Comparison of ENCODE assay signal across 8 cellular contexts in genomic region chr13:28533049-28533436, GRCh38. TPM values are rescaled to one million over a fixed set of nuclear protein-coding genes. Genes with fewer than 3 reads are reported as not detected.
DNase-seq lines count a peak whose midpoint lies in the region; ATAC-seq and TF ChIP-seq lines count a peak whose summit lies in the region.

No MANE protein-coding gene starts in this region.

- peaks cover 23% of the 10 kb centered on the region for H3K27me3 ChIP-seq in NT2/D1 (ENCODE audit: insufficient read depth, insufficient read length)
- peaks cover 14% of the 10 kb centered on the region for H3K27me3 ChIP-seq in rectal smooth muscle tissue (ENCODE audit: control insufficient read depth, insufficient read depth, low read length)
- peaks cover 48% of the 10 kb centered on the region for H3K27me3 ChIP-seq in PC-9 (ENCODE audit: insufficient read depth, low read depth)

- DNase-seq in NT2/D1 (ENCODE audit: low read depth, low spot score) (no peak), fibroblast of peridontal ligament (ENCODE audit: extremely low read depth) (peak; percentile 29), NCI-H1436 treated with DMSO at 0.1 percent for 48 hours (lab: John Stamatoyannopoulos, UW) (no peak), RWPE1 (ENCODE audit: low spot score) (no peak), PC-9 (no peak)

- H3K9me2 ChIP-seq in PC-9 (ENCODE audit: insufficient read depth), result no peaks in the 10 kb centered on the region

- H3K79me2 ChIP-seq in PC-9 (ENCODE audit: low read depth), result no peaks in the 10 kb centered on the region

- POLR2A ChIA-PET in RWPE1 (lab: Yijun Ruan, JAX; ENCODE audit: low non-redundant PET), result no interaction called here
- POLR2A ChIA-PET in PC-9 (lab: Charles Lee; ENCODE audit: unreplicated experiment), result no interaction called here

- H3F3A ChIP-seq in PC-9 (ENCODE audit: insufficient read depth, low read depth), result no peaks in the 10 kb centered on the region

- no TSS peak for BruUV-seq in PC-9 (replicated peaks; lab: Mats Ljungman, UMichigan)

- peak overlapping the region; percentile 71 for H3K9ac ChIP-seq in ES-I3 (ENCODE audit: low read depth, low read length)
- H3K9ac ChIP-seq in NT2/D1 (ENCODE audit: insufficient read length, low read depth), result peak overlapping the region; percentile 70
- H3K9ac ChIP-seq in rectal smooth muscle tissue (ENCODE audit: low read length), result no peak overlapping the region

- H4K20me1 ChIP-seq in PC-9 (ENCODE audit: insufficient read depth), result no peaks in the 10 kb centered on the region; the same call in 1 of the 2 replicates

- no peak for ATAC-seq in HG03039 (IDR thresholded peaks at IDR 0.05; ENCODE audit: unreplicated experiment)

- H3K4me1 ChIP-seq in ES-I3 (ENCODE audit: insufficient read depth, low read length), result peaks cover 9% of the 10 kb centered on the region
- H3K4me1 ChIP-seq in NT2/D1 (ENCODE audit: insufficient read depth, insufficient read length), result peaks cover 5% of the 10 kb centered on the region
- H3K4me1 ChIP-seq in rectal smooth muscle tissue (ENCODE audit: control insufficient read depth, insufficient read depth, low read length), result peaks cover 3% of the 10 kb centered on the region
- no peaks in the 10 kb centered on the region for H3K4me1 ChIP-seq in PC-9 (replicated peaks; ENCODE audit: insufficient read depth)

- H3K9me3 ChIP-seq in ES-I3 (ENCODE audit: control insufficient read depth, insufficient read depth, low read length), result peaks cover 3% of the 10 kb centered on the region; the same call in 1 of the 2 replicates
- H3K9me3 ChIP-seq in NT2/D1 (ENCODE audit: insufficient read depth, low read length), result peaks cover 12% of the 10 kb centered on the region; the same call in 1 of the 2 replicates
- H3K9me3 ChIP-seq in PC-9 (ENCODE audit: insufficient read depth, low read depth), result no peaks in the 10 kb centered on the region

- no peak overlapping the region for H3K4me2 ChIP-seq in PC-9

- CTCF ChIA-PET in RWPE1 (lab: Yijun Ruan, JAX), result no interaction called here
- CTCF ChIA-PET in PC-9 (lab: Charles Lee), result no interaction called here

- peak overlapping the region; percentile 62 for H3K4me3 ChIP-seq in NT2/D1 (ENCODE audit: insufficient read length, low read depth)
- H3K4me3 ChIP-seq in rectal smooth muscle tissue (ENCODE audit: low read length), result peak overlapping the region; percentile 48
- H3K4me3 ChIP-seq in PC-9, result no peak overlapping the region

- H3K36me3 ChIP-seq in ES-I3 (ENCODE audit: insufficient read depth, low read length) (no peaks in the 10 kb centered on the region), NT2/D1 (ENCODE audit: insufficient read depth, insufficient read length, low read length) (no peaks in the 10 kb centered on the region), rectal smooth muscle tissue (ENCODE audit: control insufficient read depth, insufficient read depth, low read length) (no peaks in the 10 kb centered on the region), PC-9 (ENCODE audit: low read depth) (no peaks in the 10 kb centered on the region)

- H2AFZ ChIP-seq in PC-9, result no peak overlapping the region

- H3K27ac ChIP-seq in rectal smooth muscle tissue (ENCODE audit: low read depth, low read length) (no peak overlapping the region), RWPE1 (no peak overlapping the region), PC-9 (no peak overlapping the region)

- TF ChIP-seq CTCF in RWPE1 (conservative IDR thresholded peaks at IDR 0.05; ENCODE audit: low read depth) (no peak), PC-9 (conservative IDR thresholded peaks at IDR 0.05) (no peak)

- intact Hi-C loops in PC-9 (cut with micrococcal nuclease; ENCODE audit: unreplicated experiment), result no loop called here

RNA-seq across cellular contexts. Expression of gene FLT1, which starts 38.1 kb away (rescaled TPM):
- not detected in 2 replicates for total RNA-seq in PC-9 (2021)
